1 cellular context compared by ENCODE assay signal in genomic region chr2:36682562-36682961, GRCh38.
TF ChIP-seq lines count a peak whose summit lies in the region.

No MANE protein-coding gene starts in this region.

TF ChIP-seq in WTC11, 78 proteins besides CTCF, POLR2A, EP300 and RAD21 (continued from another document):
- no peak for TF ChIP-seq HMGXB4 (CRISPR knock-in tag; IDR thresholded peaks at IDR 0.05)
- no peak for TF ChIP-seq GRHL2 (CRISPR knock-in tag; IDR thresholded peaks at IDR 0.05; ENCODE audit: insufficient replicate concordance, severe bottlenecking)
- TF ChIP-seq ZNF121 (CRISPR knock-in tag; IDR thresholded peaks at IDR 0.05): no peak
- no peak for TF ChIP-seq AR (CRISPR knock-in tag; IDR thresholded peaks at IDR 0.05)
- TF ChIP-seq ETV6 (CRISPR knock-in tag; IDR thresholded peaks at IDR 0.05): no peak
- no peak for TF ChIP-seq CREB1 (CRISPR knock-in tag; IDR thresholded peaks at IDR 0.05)
- TF ChIP-seq FOXJ3 (CRISPR knock-in tag; IDR thresholded peaks at IDR 0.05; ENCODE audit: borderline replicate concordance): no peak
